ENCODE assay signal across 18 cellular contexts in genomic region chr11:117438371-117439000, GRCh38.
DNase-seq lines count a peak whose midpoint lies in the region; ATAC-seq and TF ChIP-seq lines count a peak whose summit lies in the region.
"Had no signal": no experiment of that assay in that cellular context is flagged by ENCODE, and none has a peak within 500 bp of the region (broad histone marks: within the 10 kb centered on the region; RNA-seq: fewer than 3 reads in every experiment).

No MANE protein-coding gene starts in this region.

- H3K4me1 Mint-ChIP-seq in activated CD4-positive, alpha-beta T cell treated with anti-CD3 and anti-CD28 coated beads, Interleukin-2, amount 10 ng/mL, durations not matched to agents 7 days and 5 days: no peaks in the 10 kb centered on the region
- H3K4me1 Mint-ChIP-seq in CD8-positive, alpha-beta memory T cell: no peaks in the 10 kb centered on the region

- ATAC-seq in foreskin keratinocyte (peak; percentile 60), HG03280 (IDR thresholded peaks at IDR 0.05; ENCODE audit: unreplicated experiment) (no peak)
- ATAC-seq: sciatic nerve, upper lobe of right lung had no signal

- TF ChIP-seq CTCF in foreskin keratinocyte (conservative IDR thresholded peaks at IDR 0.05): no peak

- peak; percentile 16 for DNase-seq in activated CD4-positive, alpha-beta T cell treated with anti-CD3 and anti-CD28 coated beads for 48 hours
- DNase-seq in activated CD4-positive, alpha-beta T cell treated with anti-CD3 and anti-CD28 coated beads, Interleukin-2, amount 10 ng/mL, durations not matched to agents 7 days and 5 days: no peak
- DNase-seq in ELF-1 (ENCODE audit: low read depth, low spot score): peak; percentile 43
- DNase-seq in RPMI7951 (ENCODE audit: low read depth): peak; percentile 9
- DNase-seq in foreskin keratinocyte: peak in 1 of 2 donors; percentile 42
- DNase-seq in CD8-positive, alpha-beta memory T cell: no peak
- DNase-seq in NCI-H1105 (lab: John Stamatoyannopoulos, UW): no peak
- DNase-seq: 8988T; activated CD4-positive, alpha-beta T cell treated with anti-CD3 and anti-CD28 coated beads for 4 hours; foreskin melanocyte; MM.1S; NCI-H2029 treated with DMSO at 0.1 percent for 48 hours; occipital lobe; upper lobe of right lung had no signal

- H3K27ac ChIP-seq in foreskin keratinocyte: no peak overlapping the region
- no peak overlapping the region for H3K27ac ChIP-seq in CD8-positive, alpha-beta memory T cell (ENCODE audit: low read depth, low read length)
- H3K27ac ChIP-seq: C4-2B, SJSA1, upper lobe of right lung had no signal

- CTCF ChIA-PET in activated CD4-positive, alpha-beta T cell treated with anti-CD3 and anti-CD28 coated beads, Interleukin-2, amount 10 ng/mL, durations not matched to agents 7 days and 5 days (lab: Charles Lee): no interaction called here
- CTCF ChIA-PET in CD8-positive, alpha-beta memory T cell (lab: Charles Lee): no interaction called here

- POLR2A ChIA-PET in activated CD4-positive, alpha-beta T cell treated with anti-CD3 and anti-CD28 coated beads, Interleukin-2, amount 10 ng/mL, durations not matched to agents 7 days and 5 days (lab: Charles Lee): no interaction called here
- POLR2A ChIA-PET in CD8-positive, alpha-beta memory T cell (lab: Charles Lee): no interaction called here

- H3K9me3 Mint-ChIP-seq in activated CD4-positive, alpha-beta T cell treated with anti-CD3 and anti-CD28 coated beads, Interleukin-2, amount 10 ng/mL, durations not matched to agents 7 days and 5 days: no peaks in the 10 kb centered on the region
- H3K9me3 Mint-ChIP-seq in CD8-positive, alpha-beta memory T cell: no peaks in the 10 kb centered on the region

- H3K36me3 ChIP-seq in CD8-positive, alpha-beta memory T cell (ENCODE audit: insufficient read depth, low read length): no peaks in the 10 kb centered on the region
- H3K36me3 ChIP-seq: SJSA1, upper lobe of right lung had no signal

- H3K4me3 Mint-ChIP-seq in activated CD4-positive, alpha-beta T cell treated with anti-CD3 and anti-CD28 coated beads, Interleukin-2, amount 10 ng/mL, durations not matched to agents 7 days and 5 days: no peak overlapping the region
- H3K4me3 Mint-ChIP-seq in CD8-positive, alpha-beta memory T cell: no peak overlapping the region

- H3K9me3 ChIP-seq in CD8-positive, alpha-beta memory T cell (ENCODE audit: low read length): no peaks in the 10 kb centered on the region
- H3K9me3 ChIP-seq: SJSA1, upper lobe of right lung had no signal

- H3K27me3 ChIP-seq in foreskin keratinocyte: peaks cover 24% of the 10 kb centered on the region
- no peaks in the 10 kb centered on the region for H3K27me3 ChIP-seq in CD8-positive, alpha-beta memory T cell (ENCODE audit: insufficient read depth, low read length, poor library complexity, severe bottlenecking)
- H3K27me3 ChIP-seq: SJSA1, upper lobe of right lung had no signal

- no peaks in the 10 kb centered on the region for H3K36me3 Mint-ChIP-seq in activated CD4-positive, alpha-beta T cell treated with anti-CD3 and anti-CD28 coated beads, Interleukin-2, amount 10 ng/mL, durations not matched to agents 7 days and 5 days (ENCODE audit: low read depth)
- H3K36me3 Mint-ChIP-seq in CD8-positive, alpha-beta memory T cell: no peaks in the 10 kb centered on the region

- H3K27ac Mint-ChIP-seq in activated CD4-positive, alpha-beta T cell treated with anti-CD3 and anti-CD28 coated beads, Interleukin-2, amount 10 ng/mL, durations not matched to agents 7 days and 5 days: no peak overlapping the region
- H3K27ac Mint-ChIP-seq in CD8-positive, alpha-beta memory T cell: no peak overlapping the region

- H3K4me1 ChIP-seq in foreskin keratinocyte: no peaks in the 10 kb centered on the region
- no peaks in the 10 kb centered on the region for H3K4me1 ChIP-seq in CD8-positive, alpha-beta memory T cell (ENCODE audit: insufficient read depth, low read length)
- H3K4me1 ChIP-seq: upper lobe of right lung had no signal

- H3K27me3 Mint-ChIP-seq in activated CD4-positive, alpha-beta T cell treated with anti-CD3 and anti-CD28 coated beads, Interleukin-2, amount 10 ng/mL, durations not matched to agents 7 days and 5 days: peaks cover 11% of the 10 kb centered on the region
- peaks cover 17 to 25% of the 10 kb centered on the region in 2 donors for H3K27me3 Mint-ChIP-seq in CD8-positive, alpha-beta memory T cell

- H3K4me3 ChIP-seq in CD8-positive, alpha-beta memory T cell (ENCODE audit: low read length): no peak overlapping the region
- H3K4me3 ChIP-seq: SJSA1, upper lobe of right lung had no signal

Comparison
In these comparisons a context has a peak if more than half of its experiments do, and no peak if none do; other contexts are left out.
1. DNase-seq: peak in activated CD4-positive, alpha-beta T cell treated with anti-CD3 and anti-CD28 coated beads for 48 hours (single experiment), ELF-1 (single experiment) and RPMI7951 (single experiment); none in activated CD4-positive, alpha-beta T cell treated with anti-CD3 and anti-CD28 coated beads, Interleukin-2, amount 10 ng/mL, durations not matched to agents 7 days and 5 days (single experiment), CD8-positive, alpha-beta memory T cell (0 of 5) and NCI-H1105 (single experiment).